ENCODE assay signal across 8 cellular contexts in the genomic region with DNA sequence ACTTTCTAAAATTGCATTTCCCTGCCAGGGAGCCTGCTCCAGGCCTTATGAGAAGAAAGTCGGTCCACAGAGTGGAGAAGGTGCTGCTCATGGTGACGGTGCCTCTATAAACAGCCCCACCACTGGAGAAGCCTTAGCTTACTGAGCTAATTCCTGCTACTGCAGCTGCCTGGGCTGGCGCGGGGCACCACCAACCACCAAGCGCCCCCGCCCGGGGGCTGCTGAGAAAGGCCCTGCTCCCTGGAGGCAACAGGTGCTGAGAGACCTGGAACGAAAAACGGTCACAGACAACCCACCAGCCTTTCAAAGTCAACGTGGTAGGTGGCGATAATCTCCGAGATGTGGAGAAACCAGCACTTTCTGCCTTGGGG.
A peak's percentile ranks its signal among the peaks of the same experiment; 100 is the strongest.
DNase-seq lines count a peak whose midpoint lies in the region; ATAC-seq, FAIRE-seq and TF ChIP-seq lines count a peak whose summit lies in the region.

No MANE protein-coding gene starts in this region.

- H3K27me3 Mint-ChIP-seq in memory B cell = no peaks in the 10 kb centered on the region

- peaks cover 2% of the 10 kb centered on the region for H3K36me3 Mint-ChIP-seq in memory B cell

- no peaks in the 10 kb centered on the region for H3K9me3 Mint-ChIP-seq in memory B cell

- H3K27ac Mint-ChIP-seq in memory B cell = peak overlapping the region; percentile 92

- peaks cover 30% of the 10 kb centered on the region for H3K4me1 Mint-ChIP-seq in memory B cell

- peak; percentile 20 for TF ChIP-seq CTCF in GM10248 (IDR thresholded peaks at IDR 0.05; ENCODE audit: control extremely low read depth, extremely low read depth, low read depth, missing control alignments)

- peak overlapping the region; percentile 100 for H3K4me3 Mint-ChIP-seq in memory B cell

- CTCF ChIA-PET in GM10248 (lab: Yijun Ruan, JAX) = interaction anchor here (1.0 to 14.3 kb wide), 2 partner anchors 20 to 205 kb away, joined by 3 to 137 read pairs; a partner anchor contains a TSS

- DNase-seq in GM10248 (ENCODE audit: extremely low spot score) (no peak), NCI-H1105 (lab: John Stamatoyannopoulos, UW) (peak; percentile 60), memory B cell (ENCODE audit: low spot score in 2 of 2) (peak; percentile 41), iPS-NIHi7 (ENCODE audit: extremely low spot score) (no peak), kidney tubule cell (ENCODE audit: low spot score) (no peak), RCC 7860 (ENCODE audit: low spot score) (no peak)

- H3K27ac ChIP-seq in angular gyrus (ENCODE audit: low read depth, low read length) = peak overlapping the region; percentile 98

- FAIRE-seq in RCC 7860 (lab: Jason Lieb, UNC) = no peak

- POLR2A ChIA-PET in GM10248 (lab: Yijun Ruan, JAX) = no interaction called here

- peak; percentile 5 for ATAC-seq in memory B cell (ENCODE audit: low read depth)
- ATAC-seq in HG03520 (IDR thresholded peaks at IDR 0.05; ENCODE audit: unreplicated experiment) = no peak

Comparison
In these comparisons a context has a peak if more than half of its experiments do, and no peak if none do; other contexts are left out.
1. DNase-seq: peak in NCI-H1105 (single experiment) and memory B cell (2 of 2); none in GM10248 (single experiment), iPS-NIHi7 (single experiment), kidney tubule cell (single experiment) and RCC 7860 (single experiment).